Comparison of ENCODE assay signal across 16 cellular contexts in the genomic region with DNA sequence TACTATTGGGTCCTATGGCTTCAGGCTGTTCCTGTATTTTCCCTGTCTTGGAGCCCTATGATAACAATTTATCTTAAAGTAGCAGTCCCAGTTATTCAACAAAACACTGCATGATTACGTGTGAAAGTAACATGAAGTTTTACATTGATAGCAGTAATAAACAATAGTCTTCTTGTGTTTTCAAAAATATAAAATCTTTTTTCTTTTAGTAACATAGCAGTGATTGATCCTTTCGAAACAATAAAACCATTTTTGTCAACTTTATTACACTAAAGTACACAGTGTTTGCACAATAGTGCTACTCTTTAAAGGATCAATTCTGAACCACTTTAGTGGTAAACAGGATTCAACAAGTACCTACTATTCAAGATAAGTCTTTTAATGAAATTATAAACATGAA.
DNase-seq lines count a peak whose midpoint lies in the region; ATAC-seq, FAIRE-seq and TF ChIP-seq lines count a peak whose summit lies in the region.
"Had no signal": no experiment of that assay in that cellular context is flagged by ENCODE, and none has a peak within 500 bp of the region (broad histone marks: within the 10 kb centered on the region; RNA-seq: fewer than 3 reads in every experiment).

No MANE protein-coding gene starts in this region.

- FAIRE-seq in HepG2 (lab: Jason Lieb, UNC), result no peak
- FAIRE-seq: G401.6, GM12891 had no signal

- H2BK5ac ChIP-seq in neuronal stem cell (ENCODE audit: low read length), result no peak overlapping the region

- H3K79me2 ChIP-seq in HepG2 (ENCODE audit: insufficient read depth, low read length), result no peaks in the 10 kb centered on the region

- H3K4me1 ChIP-seq in HepG2 (ENCODE audit: insufficient read depth, low read length), result no peaks in the 10 kb centered on the region
- H3K4me1 ChIP-seq in right lobe of liver, result peaks cover 0 to 8% (median 0%) of the 10 kb centered on the region in 4 donors
- H3K4me1 ChIP-seq in neuronal stem cell (ENCODE audit: control insufficient read depth in 2 of 2, insufficient read depth in 1 of 2, low read depth in 1 of 2, low read length in 2 of 2), result no peaks in the 10 kb centered on the region
- H3K4me1 ChIP-seq: BLaER1 treated with 17β-estradiol and CSF1 and Interleukin-3, amounts not matched to agents 10 nM and 100 nM had no signal

- H3K27me3 ChIP-seq in HepG2 (ENCODE audit: control insufficient read depth in 1 of 2, insufficient read depth in 2 of 2, low read length in 2 of 2), result no peaks in the 10 kb centered on the region
- H3K27me3 ChIP-seq in right lobe of liver, result no peaks in the 10 kb centered on the region
- no peaks in the 10 kb centered on the region for H3K27me3 ChIP-seq in neuronal stem cell (ENCODE audit: control insufficient read depth in 3 of 3, insufficient read depth in 3 of 3, low read depth in 1 of 3, low read length in 3 of 3)
- H3K27me3 ChIP-seq: BLaER1 treated with 17β-estradiol and CSF1 and Interleukin-3, amounts not matched to agents 10 nM and 100 nM had no signal

- H2AK5ac ChIP-seq in neuronal stem cell (ENCODE audit: low read depth, low read length), result no peak overlapping the region

- no peak overlapping the region for H3K27ac ChIP-seq in HepG2 (ENCODE audit: extremely low read length, insufficient read depth, low read length)
- H3K27ac ChIP-seq in right lobe of liver, result no peak overlapping the region
- no peak overlapping the region for H3K27ac ChIP-seq in neuronal stem cell (replicated peaks; ENCODE audit: low read length)
- H3K27ac ChIP-seq: BLaER1 treated with 17β-estradiol and CSF1 and Interleukin-3, amounts not matched to agents 10 nM and 100 nM had no signal

- H2BK120ac ChIP-seq in neuronal stem cell (ENCODE audit: low read depth, low read length), result no peak overlapping the region

- no peak overlapping the region for H2BK12ac ChIP-seq in neuronal stem cell (ENCODE audit: low read length)

- no peak overlapping the region for H2BK15ac ChIP-seq in neuronal stem cell (ENCODE audit: low read length)

- BruUV-seq in HepG2 (replicated peaks; lab: Mats Ljungman, UMichigan), result no TSS peak

- no peak for ATAC-seq in HepG2
- ATAC-seq in right lobe of liver, result no peak

- H3K4me2 ChIP-seq in HepG2 (ENCODE audit: low read depth, low read length) (no peak overlapping the region), neuronal stem cell (ENCODE audit: insufficient read depth, low read length, poor library complexity, severe bottlenecking) (no peak overlapping the region)
- H3K4me2 ChIP-seq: BLaER1 treated with 17β-estradiol and CSF1 and Interleukin-3, amounts not matched to agents 10 nM and 100 nM had no signal

- in situ Hi-C loops in HepG2 (cut with HindIII; ENCODE audit: extremely low pct_ligation_motif_present, low pct_unique_long_range_greater_than_20kb), result no loop called here

- H3K9ac ChIP-seq in HepG2 (ENCODE audit: insufficient read depth, low read depth, low read length), result no peak overlapping the region
- no peak overlapping the region for H3K9ac ChIP-seq in neuronal stem cell (ENCODE audit: low read depth, low read length, poor library complexity)
- H3K9ac ChIP-seq: BLaER1 treated with 17β-estradiol and CSF1 and Interleukin-3, amounts not matched to agents 10 nM and 100 nM had no signal

- H3K14ac ChIP-seq in neuronal stem cell (ENCODE audit: low read length), result no peak overlapping the region

- WGBS in HepG2 (ENCODE audit: low lambda C conversion rate), result 91% methylated on average over 2 of the region's 2 CpGs
- 65% methylated on average over 2 of the region's 2 CpGs for WGBS in right lobe of liver (ENCODE audit: insufficient coverage, low coverage, low lambda C conversion rate, missing lambda C conversion rate)
- no CpG with 5 or more reads among the region's 2 CpGs for WGBS in neuronal stem cell (ENCODE audit: extremely low coverage in 2 of 2, insufficient read length in 2 of 2, insufficient replicate concordance in 1 of 2), 2 donors

- no peaks in the 10 kb centered on the region for H4K20me1 ChIP-seq in HepG2 (ENCODE audit: insufficient read depth, low read length)
- H4K20me1 ChIP-seq: BLaER1 treated with 17β-estradiol and CSF1 and Interleukin-3, amounts not matched to agents 10 nM and 100 nM had no signal

- H4K8ac ChIP-seq in neuronal stem cell (ENCODE audit: low read depth, low read length), result no peak overlapping the region

- H3K36me3 ChIP-seq in HepG2 (replicated peaks in 1 of 2; ENCODE audit: control insufficient read depth in 1 of 2, insufficient read depth in 2 of 2, low read length in 2 of 2) (no peaks in the 10 kb centered on the region), right lobe of liver (no peaks in the 10 kb centered on the region), neuronal stem cell (replicated peaks in 1 of 2; ENCODE audit: control insufficient read depth in 2 of 2, insufficient read depth in 2 of 2, low read length in 2 of 2) (no peaks in the 10 kb centered on the region)

- no peak for TF ChIP-seq RAD21 in HepG2 (CRISPR knock-in tag; IDR thresholded peaks at IDR 0.05)

- no peak overlapping the region for H3K23ac ChIP-seq in neuronal stem cell (ENCODE audit: low read depth, low read length, poor library complexity)

- DNase-seq in HepG2 (ENCODE audit: low spot score), result no peak
- no peak for DNase-seq in right lobe of liver
- peak; percentile 14 for DNase-seq in OCI-M1 (lab: John Stamatoyannopoulos, UW)
- peak; percentile 52 for DNase-seq in foreskin melanocyte
- no peak for DNase-seq in DMS53 treated with DMSO at 0.1 percent for 48 hours (lab: John Stamatoyannopoulos, UW; ENCODE audit: unreplicated experiment)
- DNase-seq in neuronal stem cell (ENCODE audit: low spot score), result no peak
- no peak for DNase-seq in NCI-H187 treated with DMSO at 0.1 percent for 48 hours (lab: John Stamatoyannopoulos, UW)
- DNase-seq: ACHN; CD4-positive, alpha-beta T cell; DMS79 treated with DMSO at 0.1 percent for 48 hours; EL; GOT3; H9 had no signal

- no peak overlapping the region for H3K18ac ChIP-seq in neuronal stem cell (ENCODE audit: low read length)

- TF ChIP-seq CTCF in HepG2 (CRISPR knock-in tag; IDR thresholded peaks at IDR 0.05) (no peak), right lobe of liver (IDR thresholded peaks at IDR 0.05) (no peak)

- H3K9me3 ChIP-seq in HepG2 (ENCODE audit: low read length) (no peaks in the 10 kb centered on the region), right lobe of liver (no peaks in the 10 kb centered on the region), neuronal stem cell (replicated peaks in 1 of 2; ENCODE audit: control insufficient read depth in 2 of 2, insufficient read depth in 1 of 2, low read depth in 1 of 2, low read length in 2 of 2) (no peaks in the 10 kb centered on the region)
- H3K9me3 ChIP-seq: BLaER1 treated with 17β-estradiol and CSF1 and Interleukin-3, amounts not matched to agents 10 nM and 100 nM had no signal

- H3K4me3 ChIP-seq in HepG2 (replicated peaks in 1 of 3; ENCODE audit: insufficient read depth in 1 of 3, low read depth in 2 of 3, low read length in 3 of 3) (no peak overlapping the region), right lobe of liver (no peak overlapping the region), neuronal stem cell (ENCODE audit: low read length in 2 of 2) (no peak overlapping the region)
- H3K4me3 ChIP-seq: BLaER1 treated with 17β-estradiol and CSF1 and Interleukin-3, amounts not matched to agents 10 nM and 100 nM had no signal

- no peak overlapping the region for H4K91ac ChIP-seq in neuronal stem cell (ENCODE audit: low read depth, low read length, poor library complexity)

- TF ChIP-seq EP300 in HepG2 (IDR thresholded peaks at IDR 0.05; ENCODE audit: low read depth in 2 of 2, low read length in 2 of 2) (no peak), HepG2 (CRISPR knock-in tag; IDR thresholded peaks at IDR 0.05; ENCODE audit: borderline replicate concordance) (no peak)

- CTCF ChIA-PET in HepG2 (lab: Yijun Ruan, JAX; ENCODE audit: low intra/inter-chr PET ratio, low total read pairs), result no interaction called here

- POLR2A ChIA-PET in HepG2 (lab: Yijun Ruan, JAX), result no interaction called here

- TF ChIP-seq POLR2A in HepG2 (IDR thresholded peaks at IDR 0.05; ENCODE audit: insufficient read depth in 1 of 2, low read depth in 2 of 2, low read length in 2 of 2), result no peak
- no peak for TF ChIP-seq POLR2A in right lobe of liver (IDR thresholded peaks at IDR 0.05)

- no peak overlapping the region for H3K4ac ChIP-seq in neuronal stem cell (ENCODE audit: low read length)

- H2AFZ ChIP-seq in HepG2 (ENCODE audit: low read length) (no peak overlapping the region), neuronal stem cell (ENCODE audit: low read length) (no peak overlapping the region)

- intact Hi-C loops in HepG2 (cut with micrococcal nuclease; ENCODE audit: unreplicated experiment), result no loop called here
- intact Hi-C loops in right lobe of liver (cut with DNase I), result no loop called here

- no peaks in the 10 kb centered on the region for H3K79me1 ChIP-seq in neuronal stem cell (ENCODE audit: low read depth, low read length)

TF ChIP-seq in HepG2, 621 proteins besides CTCF, POLR2A, EP300 and RAD21:
- TF ChIP-seq ZNF282 (IDR thresholded peaks at IDR 0.05; ENCODE audit: partially characterized antibody) (no peak), FOXA3 (CRISPR knock-in tag; IDR thresholded peaks at IDR 0.05) (0 out of 2 replicates have a peak, but pooled peaks have one; percentile 14), AGO1 (IDR thresholded peaks at IDR 0.05; ENCODE audit: low read depth, low read length, poor library complexity, severe bottlenecking) (no peak)

Comparison
In these comparisons a context has a peak if more than half of its experiments do, and no peak if none do; other contexts are left out.
1. DNase-seq: peak in OCI-M1 (single experiment) and foreskin melanocyte (single experiment); none in HepG2 (single experiment), right lobe of liver (0 of 3), DMS53 treated with DMSO at 0.1 percent for 48 hours (single experiment), neuronal stem cell (single experiment) and NCI-H187 treated with DMSO at 0.1 percent for 48 hours (single experiment).